In genomic region chr12:11580125-11580751, GRCh38 we compare ENCODE assay signal across 7 cellular contexts.
A peak's percentile ranks its signal among the peaks of the same experiment; 100 is the strongest.
DNase-seq lines count a peak whose midpoint lies in the region; ATAC-seq and TF ChIP-seq lines count a peak whose summit lies in the region.

No MANE protein-coding gene starts in this region.

- H3K4me1 ChIP-seq in GM23248 (ENCODE audit: insufficient read depth), result peaks cover 41% of the 10 kb centered on the region
- peaks cover 36% of the 10 kb centered on the region for H3K4me1 ChIP-seq in RWPE2 (ENCODE audit: insufficient read depth, poor library complexity, severe bottlenecking)
- H3K4me1 ChIP-seq in tibial artery, result peaks cover 0 to 49% (median 30%) of the 10 kb centered on the region in 4 donors

- in situ Hi-C loops in GM23248 (cut with MboI), result loop anchor here (10.0 to 25.0 kb wide), 3 partner anchors 455 to 1132 kb away; partner anchors contain the start of gene CDKN1B

- H3K9ac ChIP-seq in GM23248, result 0 out of 2 replicates have a peak overlapping the region, but pooled peaks have one; percentile 1

- ATAC-seq in RWPE2 (ENCODE audit: low read depth) (peak; percentile 82), HG03135 (IDR thresholded peaks at IDR 0.05; ENCODE audit: unreplicated experiment) (no peak), HG03432 (IDR thresholded peaks at IDR 0.05; ENCODE audit: unreplicated experiment) (no peak)

- TF ChIP-seq CTCF in RWPE2 (IDR thresholded peaks at IDR 0.05; ENCODE audit: poor library complexity, severe bottlenecking) (no peak), tibial artery (IDR thresholded peaks at IDR 0.05) (no peak)

- no peak overlapping the region for H3K4me3 Mint-ChIP-seq in activated T-cell treated with anti-CD3 and anti-CD28 coated beads, Interleukin-2, amount 50 U/mL, for 24 hours

- H3F3A ChIP-seq in GM23248 (ENCODE audit: insufficient read depth), result peaks cover 21% of the 10 kb centered on the region

- H3K9me3 ChIP-seq in GM23248 (ENCODE audit: low read depth), result no peaks in the 10 kb centered on the region
- H3K9me3 ChIP-seq in RWPE2 (ENCODE audit: severe bottlenecking), result no peaks in the 10 kb centered on the region
- H3K9me3 ChIP-seq in tibial artery, result no peaks in the 10 kb centered on the region

- peaks cover 19% of the 10 kb centered on the region for H3K4me1 Mint-ChIP-seq in activated T-cell treated with anti-CD3 and anti-CD28 coated beads, Interleukin-2, amount 50 U/mL, for 24 hours (ENCODE audit: low read depth)

- H4K20me1 ChIP-seq in GM23248 (ENCODE audit: insufficient read depth), result no peaks in the 10 kb centered on the region

- intact Hi-C loops in tibial artery (cut with DNase I; ENCODE audit: low total_unique reads), result no loop called here

- DNase-seq in GM23248, result peak; percentile 94
- DNase-seq in RWPE2 (ENCODE audit: low spot score), result peak; percentile 68
- DNase-seq in globus pallidus (ENCODE audit: low spot score), result peak; percentile 11
- peak; percentile 42 to 78 for DNase-seq in tibial artery
- no peak for DNase-seq in activated T-cell treated with anti-CD3 and anti-CD28 coated beads, Interleukin-2, amount 50 U/mL, for 24 hours

- no peak overlapping the region for H2AFZ ChIP-seq in GM23248

- H3K79me2 ChIP-seq in GM23248 (ENCODE audit: insufficient read depth), result no peaks in the 10 kb centered on the region

- no peaks in the 10 kb centered on the region for H3K9me3 Mint-ChIP-seq in activated T-cell treated with anti-CD3 and anti-CD28 coated beads, Interleukin-2, amount 50 U/mL, for 24 hours

- no peaks in the 10 kb centered on the region for H3K36me3 Mint-ChIP-seq in activated T-cell treated with anti-CD3 and anti-CD28 coated beads, Interleukin-2, amount 50 U/mL, for 24 hours (ENCODE audit: low read depth)

- H3K36me3 ChIP-seq in GM23248 (ENCODE audit: low read depth) (no peaks in the 10 kb centered on the region), RWPE2 (ENCODE audit: low read depth) (no peaks in the 10 kb centered on the region), tibial artery (no peaks in the 10 kb centered on the region)

- H3K4me2 ChIP-seq in GM23248 (ENCODE audit: unreplicated experiment), result peak overlapping the region; percentile 69

- no peaks in the 10 kb centered on the region for H3K9me2 ChIP-seq in GM23248 (ENCODE audit: insufficient read depth)

- H3K27me3 ChIP-seq in GM23248 (replicated peaks; ENCODE audit: insufficient read depth) (no peaks in the 10 kb centered on the region), RWPE2 (ENCODE audit: insufficient read depth, poor library complexity, severe bottlenecking) (no peaks in the 10 kb centered on the region), tibial artery (no peaks in the 10 kb centered on the region)

- peaks cover 2% of the 10 kb centered on the region for H3K27me3 Mint-ChIP-seq in activated T-cell treated with anti-CD3 and anti-CD28 coated beads, Interleukin-2, amount 50 U/mL, for 24 hours

- H3K27ac Mint-ChIP-seq in activated T-cell treated with anti-CD3 and anti-CD28 coated beads, Interleukin-2, amount 50 U/mL, for 24 hours, result no peak overlapping the region

- H3K4me3 ChIP-seq in GM23248, result peak overlapping the region; percentile 16
- H3K4me3 ChIP-seq in RWPE2 (ENCODE audit: severe bottlenecking), result no peak overlapping the region
- no peak overlapping the region for H3K4me3 ChIP-seq in tibial artery

- H3K27ac ChIP-seq in GM23248, result peak overlapping the region; percentile 61
- peak overlapping the region; percentile 55 for H3K27ac ChIP-seq in RWPE2 (ENCODE audit: poor library complexity, severe bottlenecking)
- H3K27ac ChIP-seq in tibial artery, result peak overlapping the region; percentile 70 to 73

- 0% methylated on average over 2 of the region's 2 CpGs for WGBS in GM23248 (ENCODE audit: low coverage in 1 of 2, low lambda C conversion rate in 2 of 2, missing lambda C conversion rate in 2 of 2), 2 experiments
